Comparison of ENCODE assay signal across 26 cellular contexts in the genomic region with DNA sequence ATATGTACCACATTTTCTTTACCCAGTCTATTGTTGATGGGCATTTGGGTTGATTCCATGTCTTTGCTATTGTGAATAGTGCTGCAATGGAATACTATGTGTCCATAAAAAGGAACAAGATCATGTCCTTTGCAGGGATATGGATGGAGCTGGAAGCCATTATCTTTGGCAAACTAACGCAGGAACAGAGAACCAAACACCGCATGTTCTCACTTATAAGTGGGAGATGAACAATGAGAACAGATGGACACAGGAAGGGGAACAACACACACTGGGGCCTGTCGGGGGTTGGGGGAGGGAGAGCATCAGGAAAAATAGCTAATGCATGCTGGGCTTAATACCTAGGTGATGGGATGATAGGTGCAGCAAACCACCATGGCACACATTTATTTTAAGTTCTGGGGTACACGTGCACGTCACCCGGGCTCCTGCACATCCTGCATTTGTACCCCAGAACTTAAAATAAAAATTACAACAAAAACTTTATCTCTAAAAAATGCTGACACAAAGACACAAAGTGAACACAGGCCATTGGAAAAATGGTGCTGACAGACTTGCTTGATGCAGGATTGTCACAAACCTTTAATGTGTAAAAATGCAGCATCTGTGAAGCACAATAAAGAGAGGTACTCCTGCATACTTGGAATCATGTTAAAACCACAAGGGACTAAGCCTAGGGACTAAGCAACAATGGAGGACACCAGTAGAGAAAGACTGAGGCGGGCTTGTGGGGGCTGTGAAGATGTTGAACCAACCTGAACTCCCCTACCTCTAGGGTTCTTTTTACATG. TPM values are rescaled to one million over a fixed set of nuclear protein-coding genes. Genes with fewer than 3 reads are reported as not detected.
"Had no signal": no experiment of that assay in that cellular context is flagged by ENCODE, and none has a peak within 500 bp of the region (broad histone marks: within the 10 kb centered on the region; RNA-seq: fewer than 3 reads in every experiment).

No MANE protein-coding gene starts in this region.

- H3K4me3 Mint-ChIP-seq: activated CD4-positive, alpha-beta memory T cell treated with anti-CD3 and anti-CD28 coated beads, Interleukin-2, amount 10 ng/mL, durations not matched to agents 7 days and 5 days; activated CD4-positive, alpha-beta T cell treated with anti-CD3 and anti-CD28 coated beads, Interleukin-2, amount 10 ng/mL, durations not matched to agents 7 days and 5 days; activated naive CD4-positive, alpha-beta T cell treated with anti-CD3 and anti-CD28 coated beads, Interleukin-2, amount 10 ng/mL, durations not matched to agents 7 days and 5 days; activated naive CD8-positive, alpha-beta T cell treated with anti-CD3 and anti-CD28 coated beads, Interleukin-2, amount 10 ng/mL, durations not matched to agents 7 days and 5 days; activated T-cell treated with anti-CD3 and anti-CD28 coated beads, Interleukin-2, amount 50 U/mL, for 24 hours; activated T-cell treated with anti-CD3 and anti-CD28 coated beads, Interleukin-2, amount 50 U/mL, for 72 hours; brain; dendritic cell treated with granulocyte-macrophage colony-stimulating factor and Interleukin-4, amounts not matched to agents 40 ng/mL and 50 ng/mL, for 4 days; endodermal cell; WTC11 had no signal

- ATAC-seq: activated naive CD4-positive, alpha-beta T cell treated with anti-CD3 and anti-CD28 coated beads, Interleukin-2, amount 50 U/mL, for 72 hours; activated T-cell treated with anti-CD3 and anti-CD28 coated beads, Interleukin-2, amount 50 U/mL, for 72 hours; esophagus mucosa; heart left ventricle; WTC11 had no signal

- H3K9me3 Mint-ChIP-seq: activated CD4-positive, alpha-beta memory T cell treated with anti-CD3 and anti-CD28 coated beads, Interleukin-2, amount 10 ng/mL, durations not matched to agents 7 days and 5 days; activated CD4-positive, alpha-beta T cell treated with anti-CD3 and anti-CD28 coated beads, Interleukin-2, amount 10 ng/mL, durations not matched to agents 7 days and 5 days; activated naive CD4-positive, alpha-beta T cell treated with anti-CD3 and anti-CD28 coated beads, Interleukin-2, amount 10 ng/mL, durations not matched to agents 7 days and 5 days; activated naive CD4-positive, alpha-beta T cell treated with anti-CD3 and anti-CD28 coated beads, Interleukin-2, amount 50 U/mL, for 72 hours; activated naive CD8-positive, alpha-beta T cell treated with anti-CD3 and anti-CD28 coated beads, Interleukin-2, amount 10 ng/mL, durations not matched to agents 7 days and 5 days; activated T-cell treated with anti-CD3 and anti-CD28 coated beads, Interleukin-2, amount 50 U/mL, for 24 hours; dendritic cell treated with granulocyte-macrophage colony-stimulating factor and Interleukin-4, amounts not matched to agents 40 ng/mL and 50 ng/mL, for 4 days; endodermal cell; WTC11 had no signal

- DNase-seq: activated CD4-positive, alpha-beta memory T cell treated with anti-CD3 and anti-CD28 coated beads, Interleukin-2, amount 10 ng/mL, durations not matched to agents 7 days and 5 days; activated CD4-positive, alpha-beta T cell treated with anti-CD3 and anti-CD28 coated beads for 1 hour; activated CD4-positive, alpha-beta T cell treated with anti-CD3 and anti-CD28 coated beads for 4 hours; activated CD4-positive, alpha-beta T cell treated with anti-CD3 and anti-CD28 coated beads, Interleukin-2, amount 10 ng/mL, durations not matched to agents 7 days and 5 days; activated CD4-positive, alpha-beta T cell treated with anti-CD3 and anti-CD28 coated beads, Interleukin-2, amount 50 U/mL, for 4 hours; activated CD8-positive, alpha-beta memory T cell treated with anti-CD3 and anti-CD28 coated beads, Interleukin-2, amount 50 U/mL, for 48 hours; activated gamma-delta T cell; activated naive CD4-positive, alpha-beta T cell; activated naive CD4-positive, alpha-beta T cell treated with anti-CD3 and anti-CD28 coated beads, Interleukin-2, amount 10 ng/mL, durations not matched to agents 7 days and 5 days; activated naive CD8-positive, alpha-beta T cell treated with anti-CD3 and anti-CD28 coated beads, Interleukin-2, amount 10 ng/mL, durations not matched to agents 7 days and 5 days; activated T-cell treated with anti-CD3 and anti-CD28 coated beads for 4 hours; activated T-cell treated with anti-CD3 and anti-CD28 coated beads, Interleukin-2, amount 50 U/mL, for 24 hours; activated T-cell treated with anti-CD3 and anti-CD28 coated beads, Interleukin-2, amount 50 U/mL, for 72 hours; central memory CD4-positive, alpha-beta T cell; effector memory CD4-positive, alpha-beta T cell; endodermal cell; foreskin fibroblast; heart left ventricle; T-helper 2 cell had no signal

- H3K36me3 Mint-ChIP-seq: activated naive CD4-positive, alpha-beta T cell treated with anti-CD3 and anti-CD28 coated beads, Interleukin-2, amount 10 ng/mL, durations not matched to agents 7 days and 5 days; activated naive CD4-positive, alpha-beta T cell treated with anti-CD3 and anti-CD28 coated beads, Interleukin-2, amount 50 U/mL, for 72 hours; activated naive CD8-positive, alpha-beta T cell treated with anti-CD3 and anti-CD28 coated beads, Interleukin-2, amount 10 ng/mL, durations not matched to agents 7 days and 5 days; brain; WTC11 had no signal

- H3K27ac Mint-ChIP-seq: activated CD4-positive, alpha-beta memory T cell treated with anti-CD3 and anti-CD28 coated beads, Interleukin-2, amount 10 ng/mL, durations not matched to agents 7 days and 5 days; activated CD4-positive, alpha-beta T cell treated with anti-CD3 and anti-CD28 coated beads, Interleukin-2, amount 10 ng/mL, durations not matched to agents 7 days and 5 days; activated naive CD4-positive, alpha-beta T cell treated with anti-CD3 and anti-CD28 coated beads, Interleukin-2, amount 10 ng/mL, durations not matched to agents 7 days and 5 days; activated naive CD4-positive, alpha-beta T cell treated with anti-CD3 and anti-CD28 coated beads, Interleukin-2, amount 50 U/mL, for 72 hours; activated naive CD8-positive, alpha-beta T cell treated with anti-CD3 and anti-CD28 coated beads, Interleukin-2, amount 10 ng/mL, durations not matched to agents 7 days and 5 days; activated T-cell treated with anti-CD3 and anti-CD28 coated beads, Interleukin-2, amount 50 U/mL, for 24 hours; activated T-cell treated with anti-CD3 and anti-CD28 coated beads, Interleukin-2, amount 50 U/mL, for 72 hours; brain; dendritic cell treated with granulocyte-macrophage colony-stimulating factor and Interleukin-4, amounts not matched to agents 40 ng/mL and 50 ng/mL, for 4 days; endodermal cell; WTC11 had no signal

- H3K27me3 Mint-ChIP-seq: activated naive CD8-positive, alpha-beta T cell treated with anti-CD3 and anti-CD28 coated beads, Interleukin-2, amount 10 ng/mL, durations not matched to agents 7 days and 5 days; dendritic cell treated with granulocyte-macrophage colony-stimulating factor and Interleukin-4, amounts not matched to agents 40 ng/mL and 50 ng/mL, for 4 days had no signal

RNA-seq across cellular contexts. Expression of a gene that starts 48.8 kb away (rescaled TPM):
- total RNA-seq: activated CD4-positive, alpha-beta memory T cell treated with anti-CD3 and anti-CD28 coated beads, Interleukin-2, amount 10 ng/mL, durations not matched to agents 7 days and 5 days; activated naive CD4-positive, alpha-beta T cell treated with anti-CD3 and anti-CD28 coated beads, Interleukin-2, amount 50 U/mL, for 72 hours; activated T-cell treated with anti-CD3 and anti-CD28 coated beads, Interleukin-2, amount 50 U/mL, for 72 hours; ascending aorta; cardiac muscle cell; endodermal cell; heart left ventricle had no signal
- polyA plus RNA-seq: cardiac muscle cell, heart left ventricle had no signal
